In genomic region chr5:169805937-169806700, GRCh38 we compare ENCODE assay signal across 8 cellular contexts.
DNase-seq lines count a peak whose midpoint lies in the region; ATAC-seq, FAIRE-seq and TF ChIP-seq lines count a peak whose summit lies in the region.

No MANE protein-coding gene starts in this region.

- FAIRE-seq in GM18507 (lab: Jason Lieb, UNC): no peak

- no peaks in the 10 kb centered on the region for H3K9me3 Mint-ChIP-seq in effector memory CD8-positive, alpha-beta T cell

- peak; percentile 8 for DNase-seq in GM18507 (ENCODE audit: extremely low spot score, insufficient read length, low read depth)
- DNase-seq in effector memory CD8-positive, alpha-beta T cell: no peak
- no peak for DNase-seq in ureter (ENCODE audit: low spot score)
- DNase-seq in NCI-H2171 treated with DMSO at 0.1 percent for 48 hours (lab: John Stamatoyannopoulos, UW): no peak
- DNase-seq in erythroblast (lab: John Stamatoyannopoulos, UW): no peak
- no peak for DNase-seq in NCI-H187 treated with DMSO at 0.1 percent for 48 hours (lab: John Stamatoyannopoulos, UW)

- no peak overlapping the region for H3K4me3 Mint-ChIP-seq in effector memory CD8-positive, alpha-beta T cell

- peaks cover 44% of the 10 kb centered on the region for H3K36me3 Mint-ChIP-seq in effector memory CD8-positive, alpha-beta T cell (ENCODE audit: insufficient read depth)

- ATAC-seq in GM21381 (IDR thresholded peaks at IDR 0.05; ENCODE audit: unreplicated experiment): peak; percentile 54
- ATAC-seq in HG03103 (IDR thresholded peaks at IDR 0.05; ENCODE audit: low read depth, unreplicated experiment): peak; percentile 52
- ATAC-seq in effector memory CD8-positive, alpha-beta T cell (replicated peaks): no peak

- H3K27me3 Mint-ChIP-seq in effector memory CD8-positive, alpha-beta T cell: no peaks in the 10 kb centered on the region

- H3K27ac Mint-ChIP-seq in effector memory CD8-positive, alpha-beta T cell: peak overlapping the region; percentile 54 to 57

- TF ChIP-seq POLR2A in erythroblast (IDR thresholded peaks at IDR 0.05; ENCODE audit: low read length): no peak

- peaks cover 25 to 48% of the 10 kb centered on the region in 2 donors for H3K4me1 Mint-ChIP-seq in effector memory CD8-positive, alpha-beta T cell (ENCODE audit: low read depth in 2 of 2)
